ENCODE assay signal across 1 cellular context in genomic region chr7:30504347-30505173, GRCh38.
TF ChIP-seq lines count a peak whose summit lies in the region.

TSS of gene GGCT (minus strand) at chr7:30504829. CDS start at chr7:30504709, 120 bp downstream.

TF ChIP-seq in HepG2, 621 proteins besides CTCF, POLR2A, EP300 and RAD21 (continued from another document and continues in another):
- TF ChIP-seq CEBPZ (IDR thresholded peaks at IDR 0.05; ENCODE audit: low read length) (no peak), SPEN (CRISPR knock-in tag; IDR thresholded peaks at IDR 0.05; ENCODE audit: low read depth) (peak; percentile 85), PAF1 (CRISPR knock-in tag; IDR thresholded peaks at IDR 0.05) (no peak), PRPF4 (IDR thresholded peaks at IDR 0.05; ENCODE audit: low read depth, low read length, poor library complexity, severe bottlenecking) (no peak), MXD4 (CRISPR knock-in tag; IDR thresholded peaks at IDR 0.05) (peak; percentile 90), DPF2 (CRISPR knock-in tag; IDR thresholded peaks at IDR 0.05; ENCODE audit: borderline replicate concordance, low read depth) (no peak), ARID4A (CRISPR knock-in tag; IDR thresholded peaks at IDR 0.05; ENCODE audit: borderline replicate concordance) (peak; percentile 93; the same call in 1 of the 2 replicates), ATF5 (CRISPR knock-in tag; IDR thresholded peaks at IDR 0.05; ENCODE audit: low read depth) (no peak), MNT (IDR thresholded peaks at IDR 0.05) (no peak), BRD4 (CRISPR knock-in tag; IDR thresholded peaks at IDR 0.05) (no peak), THYN1 (CRISPR knock-in tag; IDR thresholded peaks at IDR 0.05; ENCODE audit: borderline replicate concordance, low read depth) (no peak), AHR (CRISPR knock-in tag; IDR thresholded peaks at IDR 0.05) (no peak), MAX (IDR thresholded peaks at IDR 0.05) (peak; percentile 92), AGO2 (optimal IDR thresholded peaks at IDR 0.05; ENCODE audit: low read depth, low read length) (peak; percentile 21), ZNF30 (CRISPR knock-in tag; IDR thresholded peaks at IDR 0.05) (no peak), TEAD3 (CRISPR knock-in tag; optimal IDR thresholded peaks at IDR 0.05; ENCODE audit: borderline replicate concordance) (peak; percentile 17), KDM4B (CRISPR knock-in tag; IDR thresholded peaks at IDR 0.05) (no peak), RAD51 (IDR thresholded peaks at IDR 0.05; ENCODE audit: borderline replicate concordance) (no peak), KDM3A (CRISPR knock-in tag; IDR thresholded peaks at IDR 0.05; ENCODE audit: low read depth) (no peak), RELA (CRISPR knock-in tag; IDR thresholded peaks at IDR 0.05) (0 out of 2 replicates have a peak, but pooled peaks have one; percentile 68), UBTF (CRISPR knock-in tag; IDR thresholded peaks at IDR 0.05) (peak; percentile 77), CREM (IDR thresholded peaks at IDR 0.05) (peak; percentile 43), CREM (CRISPR knock-in tag; IDR thresholded peaks at IDR 0.05) (no peak), KDM1A (CRISPR knock-in tag; IDR thresholded peaks at IDR 0.05) (no peak), GATAD2A (CRISPR knock-in tag; IDR thresholded peaks at IDR 0.05) (peak; percentile 7; the same call in 1 of the 2 replicates), MIXL1 (CRISPR knock-in tag; IDR thresholded peaks at IDR 0.05) (no peak), ZNF512B (CRISPR knock-in tag; IDR thresholded peaks at IDR 0.05; ENCODE audit: borderline replicate concordance) (0 out of 2 replicates have a peak, but pooled peaks have one; percentile 47), ZNF589 (CRISPR knock-in tag; conservative IDR thresholded peaks at IDR 0.05) (no peak), SATB2 (CRISPR knock-in tag; IDR thresholded peaks at IDR 0.05) (no peak), BORCS8-MEF2B (CRISPR knock-in tag; IDR thresholded peaks at IDR 0.05) (0 out of 2 replicates have a peak, but pooled peaks have one; percentile 31), NR2F2 (IDR thresholded peaks at IDR 0.05; ENCODE audit: borderline replicate concordance, low read depth) (no peak), ZNF331 (CRISPR knock-in tag; IDR thresholded peaks at IDR 0.05) (peak; percentile 36; the same call in 1 of the 2 replicates), HNF1A (IDR thresholded peaks at IDR 0.05; ENCODE audit: low read depth) (no peak), HNF1A (CRISPR knock-in tag; IDR thresholded peaks at IDR 0.05; ENCODE audit: borderline replicate concordance) (0 out of 2 replicates have a peak, but pooled peaks have one; percentile 38), NFE2 (CRISPR knock-in tag; IDR thresholded peaks at IDR 0.05) (no peak), ZNF335 (CRISPR knock-in tag; IDR thresholded peaks at IDR 0.05) (peak; percentile 45; the same call in 1 of the 2 replicates), CREB1 (IDR thresholded peaks at IDR 0.05) (peak; percentile 74), CREB1 (CRISPR knock-in tag; IDR thresholded peaks at IDR 0.05) (peak; percentile 82)
